ENCODE assay signal across 11 cellular contexts in the genomic region with DNA sequence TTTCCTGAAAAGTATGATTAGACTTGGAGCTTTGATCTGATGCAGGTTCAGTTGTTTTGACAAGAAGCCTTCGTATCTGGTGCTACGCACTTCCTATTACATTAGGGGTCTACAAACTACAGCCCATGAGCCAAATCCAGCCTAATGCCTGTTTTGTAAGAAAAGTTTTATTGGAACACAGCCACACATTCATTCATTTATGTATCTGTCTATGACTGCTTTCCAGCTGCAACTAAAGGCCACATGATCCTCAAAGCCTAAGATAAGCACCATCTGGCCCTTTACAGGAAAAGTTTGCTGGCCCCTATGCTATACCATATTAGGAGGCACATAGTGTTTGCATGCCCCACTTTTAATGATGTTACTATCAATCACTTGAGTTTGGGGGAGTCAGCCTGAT. TPM values are rescaled to one million over a fixed set of nuclear protein-coding genes. Genes with fewer than 3 reads are reported as not detected.
DNase-seq lines count a peak whose midpoint lies in the region; ATAC-seq, FAIRE-seq and TF ChIP-seq lines count a peak whose summit lies in the region.
"Had no signal": no experiment of that assay in that cellular context is flagged by ENCODE, and none has a peak within 500 bp of the region (broad histone marks: within the 10 kb centered on the region; RNA-seq: fewer than 3 reads in every experiment).

No MANE protein-coding gene starts in this region.

- BruUV-seq in Calu3 (replicated peaks; lab: Mats Ljungman, UMichigan), result no TSS peak

- H3K4me2 ChIP-seq in fibroblast of lung (ENCODE audit: extremely low read depth, insufficient read depth, low read length), result no peak overlapping the region

- H3K27me3 ChIP-seq in RWPE2 (ENCODE audit: insufficient read depth, poor library complexity, severe bottlenecking) (no peaks in the 10 kb centered on the region), fibroblast of lung (ENCODE audit: control insufficient read depth, insufficient read depth, low read length) (no peaks in the 10 kb centered on the region), ascending aorta (no peaks in the 10 kb centered on the region)
- H3K27me3 ChIP-seq: tibial artery had no signal

- no peak for TF ChIP-seq CTCF in RWPE2 (IDR thresholded peaks at IDR 0.05; ENCODE audit: poor library complexity, severe bottlenecking)
- no peak for TF ChIP-seq CTCF in fibroblast of lung (conservative IDR thresholded peaks at IDR 0.05 in 1 of 2, IDR thresholded peaks at IDR 0.05 in 1 of 2; ENCODE audit: low read depth in 1 of 2, low read length in 2 of 2)
- TF ChIP-seq CTCF in osteocyte (IDR thresholded peaks at IDR 0.05), result no peak
- no peak for TF ChIP-seq CTCF in ascending aorta (IDR thresholded peaks at IDR 0.05)
- TF ChIP-seq CTCF in Calu3 (IDR thresholded peaks at IDR 0.05; ENCODE audit: unreplicated experiment), result no peak

- no peaks in the 10 kb centered on the region for H3K9me3 ChIP-seq in RWPE2 (ENCODE audit: severe bottlenecking)
- H3K9me3 ChIP-seq in fibroblast of lung (ENCODE audit: control insufficient read depth, insufficient read depth, low read depth, low read length), result no peaks in the 10 kb centered on the region
- no peaks in the 10 kb centered on the region for H3K9me3 ChIP-seq in ascending aorta
- H3K9me3 ChIP-seq: tibial artery had no signal

- peak; percentile 20 for FAIRE-seq in GM12891 (lab: Jason Lieb, UNC)

- H3K4me1 ChIP-seq in RWPE2 (ENCODE audit: insufficient read depth, poor library complexity, severe bottlenecking) (peaks cover 23% of the 10 kb centered on the region), fibroblast of lung (ENCODE audit: control insufficient read depth, extremely low read depth, insufficient read depth, low read length) (peaks cover 15% of the 10 kb centered on the region), ascending aorta (peaks cover 4 to 22% of the 10 kb centered on the region in 2 donors)

- H3K4me3 ChIP-seq in RWPE2 (ENCODE audit: severe bottlenecking), result no peak overlapping the region
- no peak overlapping the region for H3K4me3 ChIP-seq in fibroblast of lung (replicated peaks in 1 of 4; ENCODE audit: control extremely low read depth in 1 of 4, insufficient read depth in 1 of 4, low read depth in 3 of 4, low read length in 4 of 4)
- no peak overlapping the region for H3K4me3 ChIP-seq in ascending aorta
- H3K4me3 ChIP-seq: tibial artery had no signal

- H3K4me1 Mint-ChIP-seq in osteocyte (ENCODE audit: unreplicated experiment) (peaks cover 26% of the 10 kb centered on the region), Calu3 (ENCODE audit: low read depth, unreplicated experiment) (peaks cover 36% of the 10 kb centered on the region)

- intact Hi-C loops in ascending aorta (cut with DNase I) (loop anchor here (2.0 kb wide), 1 partner anchor 25 kb away; the partner anchor contains the start of gene EIF2AK3), Calu3 (cut with micrococcal nuclease; ENCODE audit: unreplicated experiment) (no loop called here)

- H3K27ac ChIP-seq in RWPE2 (ENCODE audit: poor library complexity, severe bottlenecking), result peak overlapping the region; percentile 57
- H3K27ac ChIP-seq in fibroblast of lung (ENCODE audit: insufficient read depth, low read length), result no peak overlapping the region
- peak overlapping the region in 1 of 2 donors; percentile 10 for H3K27ac ChIP-seq in ascending aorta

- H3K9ac ChIP-seq in fibroblast of lung (ENCODE audit: insufficient read depth, low read length), result no peak overlapping the region

- H3K9me3 Mint-ChIP-seq in osteocyte (ENCODE audit: unreplicated experiment) (no peaks in the 10 kb centered on the region), Calu3 (ENCODE audit: low read depth, unreplicated experiment) (no peaks in the 10 kb centered on the region)

- H3K27ac Mint-ChIP-seq in osteocyte (ENCODE audit: unreplicated experiment) (peak overlapping the region; percentile 74), Calu3 (ENCODE audit: unreplicated experiment) (no peak overlapping the region)

- no peaks in the 10 kb centered on the region for H4K20me1 ChIP-seq in fibroblast of lung (ENCODE audit: control insufficient read depth, extremely low read depth, insufficient read depth, low read length)

- H3K4me3 Mint-ChIP-seq in osteocyte (ENCODE audit: unreplicated experiment), result no peak overlapping the region
- no peak overlapping the region for H3K4me3 Mint-ChIP-seq in Calu3 (ENCODE audit: low read depth, unreplicated experiment)

- H3K27me3 Mint-ChIP-seq in osteocyte (ENCODE audit: unreplicated experiment), result no peaks in the 10 kb centered on the region
- H3K27me3 Mint-ChIP-seq in Calu3 (ENCODE audit: unreplicated experiment), result no peaks in the 10 kb centered on the region

- no peaks in the 10 kb centered on the region for H3K79me2 ChIP-seq in fibroblast of lung (ENCODE audit: control insufficient read depth, insufficient read depth, low read length)

- no peaks in the 10 kb centered on the region for H3K36me3 ChIP-seq in RWPE2 (ENCODE audit: low read depth)
- no peaks in the 10 kb centered on the region for H3K36me3 ChIP-seq in fibroblast of lung (ENCODE audit: control insufficient read depth, insufficient read depth, low read length)
- H3K36me3 ChIP-seq in ascending aorta, result no peaks in the 10 kb centered on the region
- H3K36me3 ChIP-seq: tibial artery had no signal

- no peak for TF ChIP-seq POLR2A in GM12891 (IDR thresholded peaks at IDR 0.05; ENCODE audit: low read depth, low read length)

- CTCF ChIA-PET in Calu3 (lab: Charles Lee), result no interaction called here

- H3K36me3 Mint-ChIP-seq in osteocyte (ENCODE audit: unreplicated experiment) (no peaks in the 10 kb centered on the region), Calu3 (ENCODE audit: insufficient read depth, unreplicated experiment) (peaks cover 6% of the 10 kb centered on the region)

- ATAC-seq in RWPE2 (ENCODE audit: low read depth), result no peak
- ATAC-seq in HG03175 (IDR thresholded peaks at IDR 0.05; ENCODE audit: unreplicated experiment), result no peak

- DNase-seq in GM12891 (ENCODE audit: insufficient read length, low spot score) (no peak), RWPE2 (ENCODE audit: low spot score) (no peak), fibroblast of lung (ENCODE audit: low read depth in 2 of 2) (peak; percentile 34 to 83), osteocyte (ENCODE audit: extremely low spot score, unreplicated experiment) (no peak), ascending aorta (ENCODE audit: low spot score in 2 of 2) (no peak), Calu3 (no peak), EL (no peak)
- DNase-seq: NCI-H2227 treated with DMSO at 0.1 percent for 48 hours, T-helper 2 cell, tibial artery had no signal

- no peak overlapping the region for H2AFZ ChIP-seq in fibroblast of lung (ENCODE audit: low read length)

TF ChIP-seq in GM12891, 5 proteins besides CTCF, POLR2A, EP300 and RAD21:
- TF ChIP-seq POU2F2 (IDR thresholded peaks at IDR 0.05; ENCODE audit: low read depth, low read length), result no peak
- no peak for TF ChIP-seq PAX5 (IDR thresholded peaks at IDR 0.05; ENCODE audit: insufficient read depth, low read length, severe bottlenecking)
- TF ChIP-seq SPI1 (IDR thresholded peaks at IDR 0.05; ENCODE audit: low read depth, low read length), result no peak
- no peak for TF ChIP-seq POLR2AphosphoS5 (IDR thresholded peaks at IDR 0.05; ENCODE audit: low read depth, low read length)
- TF ChIP-seq TAF1 (IDR thresholded peaks at IDR 0.05; ENCODE audit: low read depth, low read length), result no peak

RNA-seq across cellular contexts. Expression of gene EIF2AK3, which starts 26.0 kb away (rescaled TPM):
- 16.4 TPM for polyA plus RNA-seq in GM12891 (2012; ENCODE audit: low read depth, missing spikeins)
- 19.8 and 20.3 TPM in 2 replicates for total RNA-seq in fibroblast of lung
- 8.8 and 11.9 TPM in 2 replicates for polyA plus RNA-seq in fibroblast of lung
- 8.7 and 11.5 TPM in 2 replicates for polyA plus RNA-seq in fibroblast of lung (2012)
- 1.5 TPM in 2 replicates for polyA minus RNA-seq in fibroblast of lung (ENCODE audit: low replicate concordance)
- 16.3 and 16.6 TPM in 2 replicates for total RNA-seq in osteocyte
- 6.5 TPM for total RNA-seq in ascending aorta
- total RNA-seq in Calu3 (2022), result 16.1 and 17.4 TPM in 2 replicates

Comparison
In these comparisons a context has a peak if more than half of its experiments do, and no peak if none do; other contexts are left out.
1. DNase-seq: peak in fibroblast of lung (2 of 2); none in GM12891 (single experiment), RWPE2 (single experiment), osteocyte (single experiment), ascending aorta (0 of 2), Calu3 (single experiment) and EL (single experiment).